In genomic region chr21:37542512-37542911, GRCh38 we compare ENCODE assay signal across 27 cellular contexts.
"Had no signal": no experiment of that assay in that cellular context is flagged by ENCODE, and none has a peak within 500 bp of the region (broad histone marks: within the 10 kb centered on the region; RNA-seq: fewer than 3 reads in every experiment).

No MANE protein-coding gene starts in this region.

- FAIRE-seq: urothelium cell line had no signal

- H3K27me3 ChIP-seq: testis, thyroid gland, tibial artery, upper lobe of left lung, upper lobe of right lung, vagina had no signal

- DNase-seq: stimulated activated CD4-positive, alpha-beta T cell treated with anti-CD3 and anti-CD28 coated beads, Interleukin-2, amount 100 ng/mL, for 48 hours; stimulated activated CD4-positive, alpha-beta T cell treated with anti-CD3 and anti-CD28 coated beads, Interleukin-4, amount 100 ng/mL, for 1 hour; stimulated activated CD4-positive, alpha-beta T cell treated with anti-CD3 and anti-CD28 coated beads, Interleukin-4, amount 100 ng/mL, for 24 hours; stimulated activated CD4-positive, alpha-beta T cell treated with anti-CD3 and anti-CD28 coated beads, Interleukin-4, amount 100 ng/mL, for 4 hours; stimulated activated CD8-positive, alpha-beta memory T cell treated with anti-CD3 and anti-CD28 coated beads, Interleukin-4, amount 100 ng/mL, for 48 hours; stimulated activated naive B cell treated with anti-CD40 and anti-IgM and Interleukin-4, amounts not matched to agents 10 μg/mL and 1 μg/mL and 100 μg/mL, for 72 hours; stimulated activated naive CD4-positive, alpha-beta T cell; stimulated activated naive CD4-positive, alpha-beta T cell treated with Interleukin-2 at 50 U/mL for 16 hours; stimulated activated naive CD8-positive, alpha-beta T cell treated with anti-CD3 and anti-CD28 coated beads, Interleukin-15, amount 100 ng/mL, for 72 hours; stimulated activated naive CD8-positive, alpha-beta T cell treated with anti-CD3 and anti-CD28 coated beads, Interleukin-15, Interleukin-2, amounts not matched to agents 100 U/mL and 50 U/mL, for 24 hours; stomach; substantia nigra; testis; thyroid gland; tibial artery; transverse colon; trophoblast cell; upper lobe of left lung; upper lobe of right lung; uterus had no signal

- H3K4me1 ChIP-seq: testis, uterus had no signal

- H3K36me3 ChIP-seq: stomach, suprapubic skin, thoracic aorta, thyroid gland, tibial artery, tibial nerve, transverse colon, upper lobe of left lung, upper lobe of right lung, uterus, vagina had no signal

- H3K9me3 ChIP-seq: testis, thyroid gland, transverse colon, upper lobe of right lung, uterus, vagina had no signal

- H3K4me3 ChIP-seq: stomach, suprapubic skin, testis, thoracic aorta, thyroid gland, tibial artery, tibial nerve, transverse colon, upper lobe of left lung, upper lobe of right lung, uterus, vagina had no signal

- ATAC-seq: stimulated activated effector memory CD8-positive, alpha-beta T cell treated with anti-CD3 and anti-CD28 coated beads, Interleukin-12 subunit alpha, Interleukin-12 subunit beta, amount 100 ng/mL, for 72 hours; stimulated activated memory B cell treated with anti-CD40 and anti-IgM and Interleukin-4, amounts not matched to agents 10 μg/mL and 1 μg/mL and 100 μg/mL, for 72 hours; stimulated activated naive B cell treated with anti-CD40 and anti-IgM and Interleukin-4, amounts not matched to agents 10 μg/mL and 1 μg/mL and 100 μg/mL, for 72 hours; stimulated activated naive CD8-positive, alpha-beta T cell treated with anti-CD3 and anti-CD28 coated beads, Interleukin-15, amount 100 ng/mL, for 72 hours; stimulated activated naive CD8-positive, alpha-beta T cell treated with anti-CD3 and anti-CD28 coated beads, Interleukin-15, Interleukin-2, amounts not matched to agents 100 U/mL and 50 U/mL, for 24 hours; upper lobe of right lung had no signal

- H3K27ac ChIP-seq: stomach, suprapubic skin, testis, thoracic aorta, thyroid gland, tibial artery, tibial nerve, transverse colon, upper lobe of left lung, upper lobe of right lung, uterus, vagina had no signal
